Comparison of ENCODE assay signal across 14 cellular contexts in genomic region chr2:11270891-11271290, GRCh38.
DNase-seq lines count a peak whose midpoint lies in the region; ATAC-seq, FAIRE-seq and TF ChIP-seq lines count a peak whose summit lies in the region.
"Had no signal": no experiment of that assay in that cellular context is flagged by ENCODE, and none has a peak within 500 bp of the region (broad histone marks: within the 10 kb centered on the region; RNA-seq: fewer than 3 reads in every experiment).

No MANE protein-coding gene starts in this region.

- FAIRE-seq in H54 (lab: Jason Lieb, UNC), result peak; percentile 83

- H3K27me3 ChIP-seq in gastroesophageal sphincter, result no peaks in the 10 kb centered on the region

- TF ChIP-seq POLR2A in H54 (IDR thresholded peaks at IDR 0.05; ENCODE audit: low read depth, low read length) (no peak), gastroesophageal sphincter (IDR thresholded peaks at IDR 0.05) (no peak)

- H3K27ac ChIP-seq in gastroesophageal sphincter, result no peak overlapping the region
- H3K27ac ChIP-seq: WERI-Rb-1 had no signal

- TF ChIP-seq CTCF in gastroesophageal sphincter (IDR thresholded peaks at IDR 0.05), result no peak

- no peaks in the 10 kb centered on the region for H3K4me1 ChIP-seq in gastroesophageal sphincter

- H3K9me3 ChIP-seq in gastroesophageal sphincter, result no peaks in the 10 kb centered on the region
- H3K9me3 ChIP-seq: SK-N-SH had no signal

- H3K36me3 ChIP-seq in gastroesophageal sphincter, result peaks cover 0 to 11% of the 10 kb centered on the region in 2 donors

- TF ChIP-seq EP300 in gastroesophageal sphincter (IDR thresholded peaks at IDR 0.05), result no peak

- no peak for DNase-seq in H54 (ENCODE audit: insufficient read length, low spot score)
- DNase-seq in NOMO-1 treated with dmso at 0.1 percent for 144 hours (lab: John Stamatoyannopoulos, UW; ENCODE audit: unreplicated experiment), result peak; percentile 67
- peak; percentile 42 for DNase-seq in dedifferentiated amniotic fluid mesenchymal stem cell (ENCODE audit: extremely low spot score)
- peak; percentile 64 for DNase-seq in non-pigmented ciliary epithelial cell (ENCODE audit: low read depth)
- no peak for DNase-seq in NCI-H69 (lab: John Stamatoyannopoulos, UW)
- DNase-seq in ecto neural progenitor cell (ENCODE audit: low spot score), result no peak
- DNase-seq: activated T-cell treated with anti-CD3 and anti-CD28 coated beads for 4 hours; CD8-positive, alpha-beta memory T cell; NCI-H1930; nucleus accumbens; SK-N-SH; WERI-Rb-1 had no signal

- ATAC-seq in GM18868 (IDR thresholded peaks at IDR 0.05; ENCODE audit: unreplicated experiment) (no peak), gastroesophageal sphincter (no peak)

- H3K4me3 ChIP-seq in gastroesophageal sphincter, result no peak overlapping the region

- WGBS in gastroesophageal sphincter (ENCODE audit: low coverage in 1 of 2), 2 donors, result 100% methylated on average over 2 of the region's 2 CpGs

Comparison
In these comparisons a context has a peak if more than half of its experiments do, and no peak if none do; other contexts are left out.
1. DNase-seq: peak in NOMO-1 treated with dmso at 0.1 percent for 144 hours (single experiment), dedifferentiated amniotic fluid mesenchymal stem cell (single experiment) and non-pigmented ciliary epithelial cell (single experiment); none in H54 (single experiment), NCI-H69 (single experiment) and ecto neural progenitor cell (single experiment).